Comparison of ENCODE assay signal across 16 cellular contexts in genomic region chr17:48745381-48746275, GRCh38. TPM values are rescaled to one million over a fixed set of nuclear protein-coding genes. Genes with fewer than 3 reads are reported as not detected.
DNase-seq lines count a peak whose midpoint lies in the region; ATAC-seq and TF ChIP-seq lines count a peak whose summit lies in the region.
"Had no signal": no experiment of that assay in that cellular context is flagged by ENCODE, and none has a peak within 500 bp of the region (broad histone marks: within the 10 kb centered on the region; RNA-seq: fewer than 3 reads in every experiment).

No MANE protein-coding gene starts in this region.

- no peak overlapping the region for H3K9ac ChIP-seq in MM.1S (ENCODE audit: low read length)
- H3K9ac ChIP-seq: SK-N-SH had no signal

- H3K4me3 ChIP-seq in GM23338 (no peak overlapping the region), MM.1S (ENCODE audit: low read length) (no peak overlapping the region), mucosa of descending colon (no peak overlapping the region), coronary artery (no peak overlapping the region)

- no peak overlapping the region for H2AFZ ChIP-seq in GM23338
- no peak overlapping the region for H2AFZ ChIP-seq in MM.1S (ENCODE audit: low read length)

- no peak overlapping the region for H3K27ac Mint-ChIP-seq in GM23338
- H3K27ac Mint-ChIP-seq in activated T-helper 17 cell treated with anti-CD3 and anti-CD28 coated beads, Interleukin-2, amount 50 U/mL, for 72 hours: no peak overlapping the region

- H4K20me1 ChIP-seq in GM23338 (replicated peaks; ENCODE audit: insufficient read depth) (peaks cover 63% of the 10 kb centered on the region), MM.1S (ENCODE audit: insufficient read depth, low read length) (no peaks in the 10 kb centered on the region)

- peaks cover 23% of the 10 kb centered on the region for H3K4me1 ChIP-seq in GM23338 (ENCODE audit: insufficient read depth)
- H3K4me1 ChIP-seq in MM.1S (ENCODE audit: low read length): no peaks in the 10 kb centered on the region
- H3K4me1 ChIP-seq in mucosa of descending colon (ENCODE audit: low read depth): no peaks in the 10 kb centered on the region

- TF ChIP-seq CTCF in GM23338 (conservative IDR thresholded peaks at IDR 0.05; ENCODE audit: low read depth in 2 of 2) (no peak), MM.1S (IDR thresholded peaks at IDR 0.05; ENCODE audit: low read length) (no peak), VCaP (conservative IDR thresholded peaks at IDR 0.05) (no peak), mucosa of descending colon (IDR thresholded peaks at IDR 0.05) (no peak), coronary artery (IDR thresholded peaks at IDR 0.05) (no peak)

- H3K79me2 ChIP-seq in GM23338 (replicated peaks; ENCODE audit: insufficient read depth): no peaks in the 10 kb centered on the region
- no peaks in the 10 kb centered on the region for H3K79me2 ChIP-seq in MM.1S (ENCODE audit: low read length)

- ATAC-seq in GM23338: no peak
- ATAC-seq in mucosa of descending colon: peak; percentile 10
- ATAC-seq in activated T-helper 17 cell treated with anti-CD3 and anti-CD28 coated beads, Interleukin-2, amount 50 U/mL, for 72 hours (replicated peaks): no peak

- no peaks in the 10 kb centered on the region for H3K36me3 Mint-ChIP-seq in GM23338 (ENCODE audit: low read depth)
- no peaks in the 10 kb centered on the region for H3K36me3 Mint-ChIP-seq in activated T-helper 17 cell treated with anti-CD3 and anti-CD28 coated beads, Interleukin-2, amount 50 U/mL, for 72 hours (ENCODE audit: low read depth)

- DNase-seq in GM23338 (ENCODE audit: low spot score) (peak; percentile 49), MM.1S (no peak), mucosa of descending colon (no peak), coronary artery (ENCODE audit: low spot score) (no peak), DMS 273 (lab: John Stamatoyannopoulos, UW; ENCODE audit: unreplicated experiment) (no peak)
- DNase-seq: DMS153, NCI-H1048, NCI-H146, NCI-H510A treated with DMSO at 0.1 percent for 48 hours, SK-N-SH, T-helper 2 cell had no signal

- H3K36me3 ChIP-seq in GM23338 (ENCODE audit: insufficient read depth) (no peaks in the 10 kb centered on the region; the same call in 1 of the 2 replicates), MM.1S (replicated peaks; ENCODE audit: insufficient read depth, low read length) (no peaks in the 10 kb centered on the region), mucosa of descending colon (ENCODE audit: low read depth) (no peaks in the 10 kb centered on the region)

- H3K27ac ChIP-seq in GM23338 (ENCODE audit: low read depth) (no peak overlapping the region), MM.1S (ENCODE audit: low read length) (no peak overlapping the region), VCaP (peak overlapping the region; percentile 100), coronary artery (no peak overlapping the region)

- peaks cover 100% of the 10 kb centered on the region for H3K27me3 ChIP-seq in GM23338 (ENCODE audit: insufficient read depth)
- H3K27me3 ChIP-seq in MM.1S (replicated peaks; ENCODE audit: insufficient read depth, low read length): peaks cover 99% of the 10 kb centered on the region

- H3K27me3 Mint-ChIP-seq in GM23338 (ENCODE audit: insufficient read depth, low read depth, poor library complexity): peaks cover 99% of the 10 kb centered on the region
- H3K27me3 Mint-ChIP-seq in activated T-helper 17 cell treated with anti-CD3 and anti-CD28 coated beads, Interleukin-2, amount 50 U/mL, for 72 hours: peaks cover 77% of the 10 kb centered on the region

- H3K4me3 Mint-ChIP-seq in GM23338: no peak overlapping the region
- H3K4me3 Mint-ChIP-seq in activated T-helper 17 cell treated with anti-CD3 and anti-CD28 coated beads, Interleukin-2, amount 50 U/mL, for 72 hours: no peak overlapping the region

- H3K9me3 ChIP-seq in MM.1S (replicated peaks; ENCODE audit: insufficient read depth, low read length): no peaks in the 10 kb centered on the region
- no peaks in the 10 kb centered on the region for H3K9me3 ChIP-seq in mucosa of descending colon
- H3K9me3 ChIP-seq: SK-N-SH had no signal

- no peaks in the 10 kb centered on the region; the same call in 2 of the 3 replicates for H3K9me3 Mint-ChIP-seq in GM23338
- no peaks in the 10 kb centered on the region for H3K9me3 Mint-ChIP-seq in activated T-helper 17 cell treated with anti-CD3 and anti-CD28 coated beads, Interleukin-2, amount 50 U/mL, for 72 hours

- intact Hi-C loops in mucosa of descending colon (cut with DNase I, micrococcal nuclease): no loop called here

- no peak overlapping the region for H3K4me2 ChIP-seq in GM23338
- peak overlapping the region; percentile 9; the same call in 1 of the 2 replicates for H3K4me2 ChIP-seq in MM.1S (ENCODE audit: low read depth, low read length)
- H3K4me2 ChIP-seq: SK-N-SH had no signal

- H3K9me2 ChIP-seq in GM23338 (ENCODE audit: insufficient read depth) (no peaks in the 10 kb centered on the region), MM.1S (replicated peaks; ENCODE audit: insufficient read depth, low read length) (no peaks in the 10 kb centered on the region)
- H3K9me2 ChIP-seq: SK-N-SH had no signal

- H3F3A ChIP-seq in GM23338 (replicated peaks; ENCODE audit: low read depth) (peaks cover 25% of the 10 kb centered on the region), MM.1S (ENCODE audit: insufficient read depth, low read length) (no peaks in the 10 kb centered on the region)

- peaks cover 15% of the 10 kb centered on the region for H3K4me1 Mint-ChIP-seq in GM23338
- peaks cover 7% of the 10 kb centered on the region for H3K4me1 Mint-ChIP-seq in activated T-helper 17 cell treated with anti-CD3 and anti-CD28 coated beads, Interleukin-2, amount 50 U/mL, for 72 hours

TF ChIP-seq in GM23338, 12 proteins besides CTCF, POLR2A, EP300 and RAD21:
- TF ChIP-seq EZH2 (IDR thresholded peaks at IDR 0.05; ENCODE audit: low read depth, unreplicated experiment) (peak; percentile 37), CREB1 (CRISPR knock-in tag; IDR thresholded peaks at IDR 0.05; ENCODE audit: low read depth) (no peak)

RNA-seq across cellular contexts. Expression of gene HOXB13, which starts 17.1 kb away (rescaled TPM):
- total RNA-seq in GM23338 (2014; rRNA removed; shearing (Covaris generic)): not detected in 2 replicates
- not detected in 2 replicates for polyA plus RNA-seq in GM23338 (2016; fragmentation: Nextera tagmentation; extraction: Ambion mirVana)
- 10 to 100 TPM; 12.2 to 65.4 (median 48.2) TPM for total RNA-seq in mucosa of descending colon
- not detected for total RNA-seq in activated T-helper 17 cell treated with anti-CD3 and anti-CD28 coated beads, Interleukin-2, amount 50 U/mL, for 72 hours
- total RNA-seq: OCI-LY7 had no signal
- polyA plus RNA-seq: SK-N-SH had no signal

RNA-seq across cellular contexts. Expression of gene PRAC2, which starts 22.6 kb away (rescaled TPM):
- total RNA-seq in GM23338 (2014; rRNA removed; shearing (Covaris generic)): not detected in 2 replicates
- not detected in 2 replicates for polyA plus RNA-seq in GM23338 (2016; fragmentation: Nextera tagmentation; extraction: Ambion mirVana)
- total RNA-seq in mucosa of descending colon: 10 to 100 TPM in 2 of 3 donors, 1 to 10 TPM in 1; 6.6 to 24.0 (median 12.4) TPM
- total RNA-seq in activated T-helper 17 cell treated with anti-CD3 and anti-CD28 coated beads, Interleukin-2, amount 50 U/mL, for 72 hours: not detected
- total RNA-seq: HT1080, OCI-LY7 had no signal
- polyA plus RNA-seq: SK-N-SH had no signal

RNA-seq across cellular contexts. Expression of gene PRAC1, which starts 23.3 kb away (rescaled TPM):
- not detected in 2 replicates for total RNA-seq in GM23338 (2014; rRNA removed; shearing (Covaris generic))
- polyA plus RNA-seq in GM23338 (2016; fragmentation: Nextera tagmentation; extraction: Ambion mirVana): 0.70 TPM in 1 of 2 replicates, not detected in the other
- 100 to 1,000 TPM in 2 of 3 donors, 10 to 100 TPM in 1; 32.2 to 180 (median 137) TPM for total RNA-seq in mucosa of descending colon
- not detected for total RNA-seq in activated T-helper 17 cell treated with anti-CD3 and anti-CD28 coated beads, Interleukin-2, amount 50 U/mL, for 72 hours
- total RNA-seq: HT1080, OCI-LY7 had no signal
- polyA plus RNA-seq: BJ, SK-N-SH had no signal

Comparison
In these comparisons a context has a peak if more than half of its experiments do, and no peak if none do; other contexts are left out.
1. RNA of gene HOXB13, which starts 17.1 kb away (total RNA-seq): 12.2 to 65.4 TPM in mucosa of descending colon; not detected in GM23338 and not detected in activated T-helper 17 cell treated with anti-CD3 and anti-CD28 coated beads, Interleukin-2, amount 50 U/mL, for 72 hours; every median in the first group is over 10 times any median in the second.
2. RNA of gene PRAC1, which starts 23.3 kb away (total RNA-seq): 32.2 to 180 TPM in mucosa of descending colon; not detected in GM23338 and not detected in activated T-helper 17 cell treated with anti-CD3 and anti-CD28 coated beads, Interleukin-2, amount 50 U/mL, for 72 hours; every median in the first group is over 10 times any median in the second.